8 cellular contexts compared by ENCODE assay signal in genomic region chr15:89356634-89357298, GRCh38. TPM values are rescaled to one million over a fixed set of nuclear protein-coding genes. Genes with fewer than 3 reads are reported as not detected.
A peak's percentile ranks its signal among the peaks of the same experiment; 100 is the strongest.
DNase-seq lines count a peak whose midpoint lies in the region.

No MANE protein-coding gene starts in this region.

- H3K27me3 Mint-ChIP-seq in activated CD4-positive, alpha-beta T cell treated with anti-CD3 and anti-CD28 coated beads, Interleukin-2, amount 10 ng/mL, durations not matched to agents 7 days and 5 days = peaks cover 61% of the 10 kb centered on the region

- DNase-seq in activated CD4-positive, alpha-beta T cell treated with anti-CD3 and anti-CD28 coated beads for 48 hours = peak; percentile 39
- DNase-seq in activated CD4-positive, alpha-beta T cell treated with anti-CD3 and anti-CD28 coated beads, Interleukin-2, amount 10 ng/mL, durations not matched to agents 7 days and 5 days = no peak
- DNase-seq in NCI-H2196 (lab: John Stamatoyannopoulos, UW; ENCODE audit: unreplicated experiment) (peak; percentile 50), cerebellum (ENCODE audit: low spot score) (peak; percentile 85), superior temporal gyrus (ENCODE audit: extremely low spot score) (peak; percentile 75), mesenteric fat pad (ENCODE audit: low spot score) (no peak)
- no peak for DNase-seq in central memory CD4-positive, alpha-beta T cell
- no peak for DNase-seq in stimulated activated CD4-positive, alpha-beta T cell treated with anti-CD3 and anti-CD28 coated beads, Interleukin-2, amount 100 ng/mL, for 48 hours

- H3K4me3 Mint-ChIP-seq in activated CD4-positive, alpha-beta T cell treated with anti-CD3 and anti-CD28 coated beads, Interleukin-2, amount 10 ng/mL, durations not matched to agents 7 days and 5 days = no peak overlapping the region

- H3K4me1 Mint-ChIP-seq in activated CD4-positive, alpha-beta T cell treated with anti-CD3 and anti-CD28 coated beads, Interleukin-2, amount 10 ng/mL, durations not matched to agents 7 days and 5 days = peaks cover 8% of the 10 kb centered on the region

- no peaks in the 10 kb centered on the region for H3K36me3 Mint-ChIP-seq in activated CD4-positive, alpha-beta T cell treated with anti-CD3 and anti-CD28 coated beads, Interleukin-2, amount 10 ng/mL, durations not matched to agents 7 days and 5 days (ENCODE audit: low read depth)

- CTCF ChIA-PET in activated CD4-positive, alpha-beta T cell treated with anti-CD3 and anti-CD28 coated beads, Interleukin-2, amount 10 ng/mL, durations not matched to agents 7 days and 5 days (lab: Charles Lee) = interaction anchor here (0.8 to 5.7 kb wide), 7 partner anchors 12 to 325 kb away, joined by 3 to 71 read pairs (median 47); no protein-coding TSS in a partner anchor

- POLR2A ChIA-PET in activated CD4-positive, alpha-beta T cell treated with anti-CD3 and anti-CD28 coated beads, Interleukin-2, amount 10 ng/mL, durations not matched to agents 7 days and 5 days (lab: Charles Lee) = no interaction called here

- H3K27ac Mint-ChIP-seq in activated CD4-positive, alpha-beta T cell treated with anti-CD3 and anti-CD28 coated beads, Interleukin-2, amount 10 ng/mL, durations not matched to agents 7 days and 5 days = no peak overlapping the region

- H3K9me3 Mint-ChIP-seq in activated CD4-positive, alpha-beta T cell treated with anti-CD3 and anti-CD28 coated beads, Interleukin-2, amount 10 ng/mL, durations not matched to agents 7 days and 5 days = no peaks in the 10 kb centered on the region

RNA-seq across cellular contexts. Expression of gene POLG, which starts 22.1 kb away (rescaled TPM):
- 100 to 1,000 TPM in 1 of 2 experiments, 10 to 100 TPM in 1; 85.6 to 105 TPM for total RNA-seq in activated CD4-positive, alpha-beta T cell treated with anti-CD3 and anti-CD28 coated beads, Interleukin-2, amount 10 ng/mL, durations not matched to agents 7 days and 5 days
- total RNA-seq in cerebellum (35.2 TPM), mesenteric fat pad (67.1 TPM)

Comparison
In these comparisons a context has a peak if more than half of its experiments do, and no peak if none do; other contexts are left out.
1. DNase-seq: peak in activated CD4-positive, alpha-beta T cell treated with anti-CD3 and anti-CD28 coated beads for 48 hours (single experiment), NCI-H2196 (single experiment), cerebellum (single experiment) and superior temporal gyrus (single experiment); none in activated CD4-positive, alpha-beta T cell treated with anti-CD3 and anti-CD28 coated beads, Interleukin-2, amount 10 ng/mL, durations not matched to agents 7 days and 5 days (single experiment), mesenteric fat pad (single experiment), central memory CD4-positive, alpha-beta T cell (single experiment) and stimulated activated CD4-positive, alpha-beta T cell treated with anti-CD3 and anti-CD28 coated beads, Interleukin-2, amount 100 ng/mL, for 48 hours (0 of 2).